ENCODE assay signal across 14 cellular contexts in genomic region chr21:41229527-41230248, GRCh38.
DNase-seq lines count a peak whose midpoint lies in the region; ATAC-seq and TF ChIP-seq lines count a peak whose summit lies in the region.
"Had no signal": no experiment of that assay in that cellular context is flagged by ENCODE, and none has a peak within 500 bp of the region (broad histone marks: within the 10 kb centered on the region; RNA-seq: fewer than 3 reads in every experiment).

No MANE protein-coding gene starts in this region.

- POLR2A ChIA-PET in activated B cell treated with CpG ODN at 0.5 μM for 24 hours (lab: Charles Lee) (interaction anchor here (0.6 to 1.8 kb wide), 3 partner anchors 61 to 139 kb away, joined by 3 to 4 read pairs (median 4); no protein-coding TSS in a partner anchor), T-cell (lab: Charles Lee) (no interaction called here)

- intact Hi-C loops in activated B cell treated with CpG ODN at 0.5 μM for 24 hours (cut with micrococcal nuclease): loop anchor here (1.0 to 5.0 kb wide), 5 partner anchors 35 to 833 kb away; no protein-coding TSS in a partner anchor

- DNase-seq in activated B cell treated with CpG ODN at 0.5 μM for 24 hours: no peak
- peak; percentile 79 for DNase-seq in naive B cell
- DNase-seq in T-cell: no peak
- DNase-seq in DMS 273 treated with DMSO at 0.1 percent for 48 hours (lab: John Stamatoyannopoulos, UW): no peak
- DNase-seq: 8988T, Kasumi-1, MM.1S, NCI-H1092 treated with DMSO at 0.1 percent for 48 hours, NCI-H1694, NCI-H510A treated with DMSO at 0.1 percent for 48 hours had no signal

- H3K4me3 Mint-ChIP-seq in activated B cell treated with CpG ODN at 0.5 μM for 24 hours (peak overlapping the region; percentile 78), naive B cell (peak overlapping the region; percentile 72 to 95 (median 86)), T-cell (no peak overlapping the region)

- TF ChIP-seq CTCF in activated B cell treated with CpG ODN at 0.5 μM for 24 hours (IDR thresholded peaks at IDR 0.05): no peak

- H3K4me1 Mint-ChIP-seq in activated B cell treated with CpG ODN at 0.5 μM for 24 hours: peaks cover 82% of the 10 kb centered on the region
- H3K4me1 Mint-ChIP-seq in naive B cell: peaks cover 54 to 92% (median 61%) of the 10 kb centered on the region in 3 donors
- H3K4me1 Mint-ChIP-seq in T-cell: no peaks in the 10 kb centered on the region

- peak; percentile 35 for ATAC-seq in GM18520 (IDR thresholded peaks at IDR 0.05; ENCODE audit: unreplicated experiment)
- ATAC-seq in HG02884 (IDR thresholded peaks at IDR 0.05; ENCODE audit: unreplicated experiment): peak; percentile 52
- peak; percentile 82 for ATAC-seq in activated B cell treated with CpG ODN at 0.5 μM for 24 hours (ENCODE audit: low read depth)
- peak; percentile 91 to 92 for ATAC-seq in naive B cell (ENCODE audit: low read depth in 2 of 2)
- ATAC-seq in GM19328 (IDR thresholded peaks at IDR 0.05; ENCODE audit: unreplicated experiment): no peak
- ATAC-seq in T-cell (replicated peaks in 1 of 4): no peak
- ATAC-seq in HG02852 (IDR thresholded peaks at IDR 0.05; ENCODE audit: unreplicated experiment): no peak

- CTCF ChIA-PET in activated B cell treated with CpG ODN at 0.5 μM for 24 hours (lab: Charles Lee): interaction anchor here (1.4 to 5.4 kb wide), 2 partner anchors 54 to 60 kb away, joined by 4 to 22 read pairs; no protein-coding TSS in a partner anchor
- CTCF ChIA-PET in T-cell (lab: Charles Lee): no interaction called here

- H3K9me3 Mint-ChIP-seq in activated B cell treated with CpG ODN at 0.5 μM for 24 hours (peaks cover 3% of the 10 kb centered on the region), naive B cell (peaks cover 0 to 2% (median 0%) of the 10 kb centered on the region in 7 donors), T-cell (peaks cover 0 to 4% (median 0%) of the 10 kb centered on the region in 3 donors)

- peaks cover 9% of the 10 kb centered on the region for H3K36me3 Mint-ChIP-seq in activated B cell treated with CpG ODN at 0.5 μM for 24 hours (ENCODE audit: low read depth)
- no peaks in the 10 kb centered on the region for H3K36me3 Mint-ChIP-seq in naive B cell
- no peaks in the 10 kb centered on the region for H3K36me3 Mint-ChIP-seq in T-cell

- H3K27me3 Mint-ChIP-seq in activated B cell treated with CpG ODN at 0.5 μM for 24 hours (no peaks in the 10 kb centered on the region), naive B cell (no peaks in the 10 kb centered on the region), T-cell (peaks cover 7 to 10% of the 10 kb centered on the region in 2 donors)

- H3K27ac Mint-ChIP-seq in activated B cell treated with CpG ODN at 0.5 μM for 24 hours (peak overlapping the region; percentile 91), naive B cell (peak overlapping the region; percentile 81 to 96 (median 90)), T-cell (no peak overlapping the region)

Comparison
In these comparisons a context has a peak if more than half of its experiments do, and no peak if none do; other contexts are left out.
1. ATAC-seq: peak in GM18520 (single experiment), HG02884 (single experiment), activated B cell treated with CpG ODN at 0.5 μM for 24 hours (single experiment) and naive B cell (2 of 2); none in GM19328 (single experiment), T-cell (0 of 4) and HG02852 (single experiment).
2. H3K27ac Mint-ChIP-seq: peak in activated B cell treated with CpG ODN at 0.5 μM for 24 hours (single experiment) and naive B cell (6 of 6); none in T-cell (0 of 2).
3. H3K4me3 Mint-ChIP-seq: peak in activated B cell treated with CpG ODN at 0.5 μM for 24 hours (single experiment) and naive B cell (8 of 8); none in T-cell (0 of 3).